Comparison of ENCODE assay signal across 9 cellular contexts in genomic region chr10:115931301-115931700, GRCh38.
"Had no signal": no experiment of that assay in that cellular context is flagged by ENCODE, and none has a peak within 500 bp of the region (broad histone marks: within the 10 kb centered on the region; RNA-seq: fewer than 3 reads in every experiment).

No MANE protein-coding gene starts in this region.

- H3K9me3 ChIP-seq: HAP-1 had no signal

- H3K4me1 ChIP-seq: HAP-1 had no signal

- H3K36me3 ChIP-seq: HAP-1 had no signal

- DNase-seq: GM23248, GOT3, H7, HFFc6, KG1 had no signal

- H3K27ac ChIP-seq: GM23248 had no signal

- H3K4me3 ChIP-seq: GM23248, HAP-1, K562 had no signal

- H3K9ac ChIP-seq: GM23248 had no signal

- ATAC-seq: HCT116, HepG2, K562 had no signal

- H2AFZ ChIP-seq: GM23248 had no signal
